Comparison of ENCODE assay signal across 12 cellular contexts in genomic region chr6:126672654-126673053, GRCh38.
DNase-seq lines count a peak whose midpoint lies in the region; ATAC-seq lines count a peak whose summit lies in the region.
"Had no signal": no experiment of that assay in that cellular context is flagged by ENCODE, and none has a peak within 500 bp of the region (broad histone marks: within the 10 kb centered on the region; RNA-seq: fewer than 3 reads in every experiment).

No MANE protein-coding gene starts in this region.

- no peaks in the 10 kb centered on the region for H3K36me3 Mint-ChIP-seq in activated CD8-positive, alpha-beta memory T cell treated with anti-CD3 and anti-CD28 coated beads, Interleukin-2, amount 10 ng/mL, durations not matched to agents 7 days and 5 days

- no peak for DNase-seq in activated CD8-positive, alpha-beta memory T cell treated with anti-CD3 and anti-CD28 coated beads, Interleukin-2, amount 10 ng/mL, durations not matched to agents 7 days and 5 days
- DNase-seq in activated CD8-positive, alpha-beta memory T cell treated with anti-CD3 and anti-CD28 coated beads, Interleukin-2, amount 50 U/mL, for 48 hours, result no peak
- DNase-seq in NCI-H1694 treated with DMSO at 0.1 percent for 48 hours (lab: John Stamatoyannopoulos, UW) (no peak), NAMALWA (ENCODE audit: low spot score) (no peak)
- no peak for DNase-seq in effector CD8-positive, alpha-beta T cell (lab: John Stamatoyannopoulos, UW)
- DNase-seq: activated T-cell treated with anti-CD3 and anti-CD28 coated beads, Interleukin-2, amount 50 U/mL, for 1 hour; NCI-H526 treated with DMSO at 0.1 percent for 48 hours; T-helper 1 cell; upper lobe of right lung had no signal

- H3K27me3 Mint-ChIP-seq in activated CD8-positive, alpha-beta memory T cell treated with anti-CD3 and anti-CD28 coated beads, Interleukin-2, amount 10 ng/mL, durations not matched to agents 7 days and 5 days, result no peaks in the 10 kb centered on the region

- peak overlapping the region; percentile 8 for H3K4me2 ChIP-seq in skeletal muscle satellite cell (ENCODE audit: low read length)

- no peaks in the 10 kb centered on the region for H3K4me1 Mint-ChIP-seq in activated CD8-positive, alpha-beta memory T cell treated with anti-CD3 and anti-CD28 coated beads, Interleukin-2, amount 10 ng/mL, durations not matched to agents 7 days and 5 days

- ATAC-seq in activated CD8-positive, alpha-beta memory T cell treated with anti-CD3 and anti-CD28 coated beads, Interleukin-2, amount 10 ng/mL, durations not matched to agents 7 days and 5 days, result peak; percentile 39
- ATAC-seq in HG02678 (IDR thresholded peaks at IDR 0.05; ENCODE audit: unreplicated experiment) (peak; percentile 76), HG03571 (IDR thresholded peaks at IDR 0.05; ENCODE audit: unreplicated experiment) (peak; percentile 87)
- ATAC-seq: upper lobe of right lung had no signal

- no peak overlapping the region for H3K4me3 ChIP-seq in skeletal muscle satellite cell (ENCODE audit: low read length)
- H3K4me3 ChIP-seq: upper lobe of right lung had no signal

- H3K27ac Mint-ChIP-seq in activated CD8-positive, alpha-beta memory T cell treated with anti-CD3 and anti-CD28 coated beads, Interleukin-2, amount 10 ng/mL, durations not matched to agents 7 days and 5 days, result no peak overlapping the region

- no peaks in the 10 kb centered on the region for H3K4me1 ChIP-seq in skeletal muscle satellite cell (ENCODE audit: control insufficient read depth, insufficient read depth, low read length)
- H3K4me1 ChIP-seq: upper lobe of right lung had no signal

- CTCF ChIA-PET in activated CD8-positive, alpha-beta memory T cell treated with anti-CD3 and anti-CD28 coated beads, Interleukin-2, amount 10 ng/mL, durations not matched to agents 7 days and 5 days (lab: Charles Lee), result no interaction called here

- H3K9me3 ChIP-seq in skeletal muscle satellite cell (replicated peaks; ENCODE audit: low read length), result no peaks in the 10 kb centered on the region
- H3K9me3 ChIP-seq: upper lobe of right lung had no signal

- no peaks in the 10 kb centered on the region for H3K27me3 ChIP-seq in skeletal muscle satellite cell (ENCODE audit: control insufficient read depth, insufficient read depth, low read length)
- H3K27me3 ChIP-seq: upper lobe of right lung had no signal

- no peak overlapping the region for H3K9ac ChIP-seq in skeletal muscle satellite cell (ENCODE audit: low read depth, low read length)

- no peak overlapping the region for H3K4me3 Mint-ChIP-seq in activated CD8-positive, alpha-beta memory T cell treated with anti-CD3 and anti-CD28 coated beads, Interleukin-2, amount 10 ng/mL, durations not matched to agents 7 days and 5 days

- no peaks in the 10 kb centered on the region for H3K9me3 Mint-ChIP-seq in activated CD8-positive, alpha-beta memory T cell treated with anti-CD3 and anti-CD28 coated beads, Interleukin-2, amount 10 ng/mL, durations not matched to agents 7 days and 5 days (ENCODE audit: low read depth)

- no peaks in the 10 kb centered on the region for H3K36me3 ChIP-seq in skeletal muscle satellite cell (ENCODE audit: insufficient read depth, low read length)
- H3K36me3 ChIP-seq: upper lobe of right lung had no signal
